Comparison of ENCODE assay signal across 1 cellular context in the genomic region with DNA sequence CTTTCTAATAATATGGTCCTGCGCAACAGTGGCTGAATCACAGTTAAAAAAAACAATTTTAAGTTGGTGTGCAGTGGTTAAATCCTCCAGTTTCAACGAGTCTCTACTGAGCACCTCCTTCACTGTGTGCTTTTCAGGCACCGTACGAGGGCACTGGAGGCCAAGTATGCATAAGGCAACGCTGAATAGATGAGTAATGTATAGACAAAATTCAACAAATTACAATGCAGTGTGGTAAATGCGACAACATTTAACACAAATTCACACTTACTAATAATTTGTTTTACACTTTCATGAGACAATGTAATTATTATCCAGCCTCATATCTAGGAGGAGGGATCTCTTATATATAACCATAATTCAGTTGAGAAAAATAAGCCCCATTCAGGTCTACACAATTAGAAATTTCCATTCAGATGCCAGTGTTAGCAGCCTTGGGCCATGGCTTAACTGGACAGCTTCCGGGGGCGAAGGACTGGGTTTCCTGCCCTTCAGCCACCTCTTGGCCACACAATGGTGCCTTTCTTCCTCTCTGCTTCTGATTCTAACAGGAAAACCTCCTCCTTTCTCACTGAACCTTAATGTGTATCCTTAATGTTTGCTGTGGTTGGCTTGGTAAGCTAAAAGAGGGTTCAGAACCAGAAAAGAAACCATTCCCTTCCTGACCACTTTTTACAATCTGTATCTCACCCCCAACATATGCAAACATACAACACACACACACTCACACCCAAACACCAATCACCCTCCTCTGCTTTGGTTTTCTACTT.
TF ChIP-seq lines count a peak whose summit lies in the region.

No MANE protein-coding gene starts in this region.

TF ChIP-seq in SK-N-SH treated with all-trans-retinoic acid at 6 μM for 48 hours, 23 proteins besides CTCF, POLR2A, EP300 and RAD21 (continued from another document):
- TF ChIP-seq, protein P1, sequence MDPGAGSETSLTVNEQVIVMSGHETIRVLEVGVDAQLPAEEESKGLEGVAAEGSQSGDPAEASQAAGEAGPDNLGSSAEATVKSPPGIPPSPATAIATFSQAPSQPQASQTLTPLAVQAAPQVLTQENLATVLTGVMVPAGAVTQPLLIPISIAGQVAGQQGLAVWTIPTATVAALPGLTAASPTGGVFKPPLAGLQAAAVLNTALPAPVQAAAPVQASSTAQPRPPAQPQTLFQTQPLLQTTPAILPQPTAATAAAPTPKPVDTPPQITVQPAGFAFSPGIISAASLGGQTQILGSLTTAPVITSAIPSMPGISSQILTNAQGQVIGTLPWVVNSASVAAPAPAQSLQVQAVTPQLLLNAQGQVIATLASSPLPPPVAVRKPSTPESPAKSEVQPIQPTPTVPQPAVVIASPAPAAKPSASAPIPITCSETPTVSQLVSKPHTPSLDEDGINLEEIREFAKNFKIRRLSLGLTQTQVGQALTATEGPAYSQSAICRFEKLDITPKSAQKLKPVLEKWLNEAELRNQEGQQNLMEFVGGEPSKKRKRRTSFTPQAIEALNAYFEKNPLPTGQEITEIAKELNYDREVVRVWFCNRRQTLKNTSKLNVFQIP (CRISPR knock-in tag; IDR thresholded peaks at IDR 0.05; ENCODE audit: borderline replicate concordance, low read depth) = no peak
- no peak for TF ChIP-seq ZNF70 (CRISPR knock-in tag; IDR thresholded peaks at IDR 0.05)
